ENCODE assay signal across 8 cellular contexts in the genomic region with DNA sequence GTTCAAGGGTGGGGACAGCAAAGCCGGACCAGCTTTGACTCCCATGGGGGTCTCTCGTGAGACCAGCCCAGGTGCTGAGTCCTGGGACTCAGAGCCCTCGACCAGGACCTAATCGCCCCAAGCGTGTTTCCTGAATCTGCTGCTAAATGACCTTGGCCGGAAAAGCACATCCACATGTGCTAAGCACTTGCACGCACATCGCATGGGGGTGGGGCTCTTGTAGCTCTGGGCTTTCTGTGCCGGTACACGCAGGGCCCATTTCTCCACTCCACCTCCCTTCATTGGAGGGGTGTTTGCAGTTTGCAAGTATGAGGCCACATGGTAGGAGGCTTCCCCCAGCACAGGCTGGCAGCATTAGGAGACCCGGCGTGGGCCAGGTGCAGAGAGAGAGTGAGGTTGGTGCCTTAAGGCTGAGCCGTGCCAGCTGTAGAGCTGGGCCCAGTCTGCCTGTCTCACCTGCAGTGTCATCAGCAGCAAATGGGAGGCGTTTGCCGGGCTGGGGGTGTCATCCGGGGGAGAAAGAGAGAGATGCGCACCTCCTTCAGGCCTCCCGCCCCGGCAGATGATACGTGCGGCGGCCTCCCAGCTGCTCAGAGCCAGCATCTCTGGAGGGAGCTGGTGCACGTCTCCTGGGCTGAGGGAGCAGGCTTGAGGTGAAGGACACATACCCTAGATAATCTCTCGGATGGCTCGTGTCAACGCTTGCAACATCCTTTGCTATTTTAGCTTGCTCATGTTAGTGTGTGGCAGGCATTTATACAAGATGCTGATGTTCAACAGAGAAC. TPM values are rescaled to one million over a fixed set of nuclear protein-coding genes. Genes with fewer than 3 reads are reported as not detected.
A peak's percentile ranks its signal among the peaks of the same experiment; 100 is the strongest.
DNase-seq lines count a peak whose midpoint lies in the region; ATAC-seq and TF ChIP-seq lines count a peak whose summit lies in the region.

No MANE protein-coding gene starts in this region.

- no peak for TF ChIP-seq EP300 in stomach (IDR thresholded peaks at IDR 0.05)

- H3K79me1 ChIP-seq in mesendoderm (ENCODE audit: low read length), result no peaks in the 10 kb centered on the region

- H4K8ac ChIP-seq in mesendoderm (ENCODE audit: low read depth, low read length), result no peak overlapping the region

- TF ChIP-seq POLR2A in stomach (IDR thresholded peaks at IDR 0.05), result no peak

- no peak overlapping the region for H3K9ac ChIP-seq in mesendoderm (ENCODE audit: low read length)

- H4K5ac ChIP-seq in mesendoderm (ENCODE audit: low read length), result no peak overlapping the region

- H3K27ac ChIP-seq in stomach (peak overlapping the region; percentile 23 to 72 (median 50)), mesendoderm (ENCODE audit: low read depth, low read length) (no peak overlapping the region)

- H3K27me3 ChIP-seq in stomach (no peaks in the 10 kb centered on the region), mesendoderm (ENCODE audit: insufficient read depth, low read length, poor library complexity) (no peaks in the 10 kb centered on the region)

- no peak overlapping the region for H3K4me2 ChIP-seq in mesendoderm (ENCODE audit: low read length)

- no peak overlapping the region for H3K23ac ChIP-seq in mesendoderm (ENCODE audit: low read length)

- no peak overlapping the region for H3K56ac ChIP-seq in mesendoderm (ENCODE audit: low read length)

- H3K4me1 ChIP-seq in stomach (peaks cover 4 to 45% (median 24%) of the 10 kb centered on the region in 4 donors), mesendoderm (ENCODE audit: control insufficient read depth, low read depth, low read length) (no peaks in the 10 kb centered on the region)

- H3K79me2 ChIP-seq in mesendoderm (ENCODE audit: control insufficient read depth, insufficient read depth, low read length), result no peaks in the 10 kb centered on the region

- H2BK5ac ChIP-seq in mesendoderm (ENCODE audit: low read length), result no peak overlapping the region

- H2AK5ac ChIP-seq in mesendoderm (ENCODE audit: low read length), result no peak overlapping the region

- H2BK15ac ChIP-seq in mesendoderm (replicated peaks; ENCODE audit: low read depth), result no peak overlapping the region

- ATAC-seq in GM18520 (IDR thresholded peaks at IDR 0.05; ENCODE audit: unreplicated experiment) (peak; percentile 44), HG03469 (IDR thresholded peaks at IDR 0.05; ENCODE audit: unreplicated experiment) (peak; percentile 32), left lobe of liver (peak; percentile 45)

- no peak overlapping the region for H3K18ac ChIP-seq in mesendoderm (ENCODE audit: low read length)

- peaks cover 0 to 7% (median 5%) of the 10 kb centered on the region in 4 donors for H3K36me3 ChIP-seq in stomach
- no peaks in the 10 kb centered on the region for H3K36me3 ChIP-seq in mesendoderm (ENCODE audit: control insufficient read depth, insufficient read depth, low read length)

- no peak for TF ChIP-seq CTCF in stomach (IDR thresholded peaks at IDR 0.05)

- intact Hi-C loops in stomach (cut with DNase I; ENCODE audit: low total_unique reads), result no loop called here

- H3K4me3 ChIP-seq in stomach, result no peak overlapping the region
- no peak overlapping the region for H3K4me3 ChIP-seq in mesendoderm (ENCODE audit: low read length)

- WGBS in stomach, 5 donors, result 47 to 85% (median 73%) methylated on average over 7 to 26 of the region's 26 CpGs
- no CpG with 5 or more reads among the region's 26 CpGs for WGBS in mesendoderm (ENCODE audit: extremely low coverage, insufficient coverage, low lambda C conversion rate)

- no peaks in the 10 kb centered on the region for H3K9me3 ChIP-seq in stomach

- H3K4ac ChIP-seq in mesendoderm (ENCODE audit: low read depth, low read length), result no peak overlapping the region

- H2BK120ac ChIP-seq in mesendoderm (ENCODE audit: low read depth, low read length), result no peak overlapping the region

- DNase-seq in activated T-cell treated with anti-CD3 and anti-CD28 coated beads, Interleukin-2, amount 50 U/mL, for 48 hours, result peak; percentile 61 to 68
- DNase-seq in left lobe of liver (ENCODE audit: low spot score) (no peak), stomach (no peak), NCI-H345 (lab: John Stamatoyannopoulos, UW) (no peak), mesenteric fat pad (ENCODE audit: low spot score) (no peak), mesendoderm (no peak)

RNA-seq across cellular contexts. Expression of gene CLCN4, which starts 45.2 kb away (rescaled TPM):
- 9.6 TPM for total RNA-seq in left lobe of liver
- 10 to 100 TPM in 1 of 5 donors, 1 to 10 TPM in 3, not detected in 1; 2.7 to 22.3 (median 5.3) TPM for total RNA-seq in stomach
- polyA plus RNA-seq in stomach, result under 1 TPM; 0.35 to 0.68 (median 0.46) TPM
- 2.6 TPM for total RNA-seq in mesenteric fat pad
- polyA plus RNA-seq in mesendoderm (2013, experiment 1 of 2), result 3.2 TPM
- 3.0 TPM for polyA plus RNA-seq in mesendoderm (2013, experiment 2 of 2)

Comparison
In these comparisons a context has a peak if more than half of its experiments do, and no peak if none do; other contexts are left out.
1. DNase-seq: peak in activated T-cell treated with anti-CD3 and anti-CD28 coated beads, Interleukin-2, amount 50 U/mL, for 48 hours (2 of 2); none in left lobe of liver (single experiment), stomach (single experiment), NCI-H345 (single experiment), mesenteric fat pad (single experiment) and mesendoderm (single experiment).
2. Peak in every context shown above with its lines, with median percentiles within 50 percentile points of each other: ATAC-seq.